Comparison of ENCODE assay signal across 13 cellular contexts in genomic region chr1:235047331-235047871, GRCh38.
DNase-seq lines count a peak whose midpoint lies in the region; ATAC-seq and TF ChIP-seq lines count a peak whose summit lies in the region.
"Had no signal": no experiment of that assay in that cellular context is flagged by ENCODE, and none has a peak within 500 bp of the region (broad histone marks: within the 10 kb centered on the region; RNA-seq: fewer than 3 reads in every experiment).

No MANE protein-coding gene starts in this region.

- TF ChIP-seq CTCF in astrocyte of the spinal cord (IDR thresholded peaks at IDR 0.05; ENCODE audit: low read depth, low read length) = no peak
- no peak for TF ChIP-seq CTCF in upper lobe of right lung (IDR thresholded peaks at IDR 0.05)

- H3K27me3 Mint-ChIP-seq in activated naive CD4-positive, alpha-beta T cell treated with anti-CD3 and anti-CD28 coated beads for 36 hours (ENCODE audit: low read depth) = no peaks in the 10 kb centered on the region
- H3K27me3 Mint-ChIP-seq: activated naive CD4-positive, alpha-beta T cell treated with anti-CD3 and anti-CD28 coated beads, Interleukin-2, amount 10 ng/mL, durations not matched to agents 7 days and 5 days had no signal

- H3K9me3 Mint-ChIP-seq in activated naive CD4-positive, alpha-beta T cell treated with anti-CD3 and anti-CD28 coated beads for 36 hours = no peaks in the 10 kb centered on the region
- H3K9me3 Mint-ChIP-seq: activated naive CD4-positive, alpha-beta T cell treated with anti-CD3 and anti-CD28 coated beads, Interleukin-2, amount 10 ng/mL, durations not matched to agents 7 days and 5 days had no signal

- peak overlapping the region; percentile 85 for H3K27ac Mint-ChIP-seq in activated naive CD4-positive, alpha-beta T cell treated with anti-CD3 and anti-CD28 coated beads for 36 hours
- H3K27ac Mint-ChIP-seq: activated naive CD4-positive, alpha-beta T cell treated with anti-CD3 and anti-CD28 coated beads, Interleukin-2, amount 10 ng/mL, durations not matched to agents 7 days and 5 days had no signal

- intact Hi-C loops in activated naive CD4-positive, alpha-beta T cell treated with anti-CD3 and anti-CD28 coated beads for 36 hours (cut with micrococcal nuclease) = no loop called here
- intact Hi-C loops in upper lobe of right lung (cut with DNase I) = no loop called here

- H3K27ac ChIP-seq in mesodermal cell (ENCODE audit: low read depth, low read length, severe bottlenecking) (peak overlapping the region; percentile 83), upper lobe of right lung (peak overlapping the region; percentile 86)

- 84 to 93% methylated on average over 3 to 5 of the region's 6 CpGs for WGBS in mesodermal cell (ENCODE audit: insufficient coverage in 2 of 2), 2 experiments

- ATAC-seq in upper lobe of right lung = peak; percentile 11
- ATAC-seq in HG02610 (IDR thresholded peaks at IDR 0.05; ENCODE audit: unreplicated experiment) = no peak
- ATAC-seq in GM19397 (IDR thresholded peaks at IDR 0.05; ENCODE audit: unreplicated experiment) = no peak

- peaks cover 32% of the 10 kb centered on the region for H3K4me1 Mint-ChIP-seq in activated naive CD4-positive, alpha-beta T cell treated with anti-CD3 and anti-CD28 coated beads for 36 hours (ENCODE audit: low read depth)

- H3K4me1 ChIP-seq in mesodermal cell (ENCODE audit: control insufficient read depth, insufficient read depth, low read length, poor library complexity, severe bottlenecking) (peaks cover 38% of the 10 kb centered on the region), upper lobe of right lung (peaks cover 25% of the 10 kb centered on the region)

- H3K4me3 ChIP-seq in astrocyte of the spinal cord (ENCODE audit: low read depth, low read length) (no peak overlapping the region), mesodermal cell (ENCODE audit: extremely low read depth, insufficient read depth, low read length, poor library complexity, severe bottlenecking) (no peak overlapping the region), upper lobe of right lung (no peak overlapping the region)

- H3K9me3 ChIP-seq in mesodermal cell (ENCODE audit: control insufficient read depth, low read length) = no peaks in the 10 kb centered on the region
- H3K9me3 ChIP-seq in upper lobe of right lung = no peaks in the 10 kb centered on the region
- H3K9me3 ChIP-seq: BE2C had no signal

- no peaks in the 10 kb centered on the region for H3K36me3 Mint-ChIP-seq in activated naive CD4-positive, alpha-beta T cell treated with anti-CD3 and anti-CD28 coated beads for 36 hours (ENCODE audit: low read depth)
- H3K36me3 Mint-ChIP-seq: activated naive CD4-positive, alpha-beta T cell treated with anti-CD3 and anti-CD28 coated beads, Interleukin-2, amount 10 ng/mL, durations not matched to agents 7 days and 5 days had no signal

- H3K27me3 ChIP-seq in upper lobe of right lung = no peaks in the 10 kb centered on the region
- H3K27me3 ChIP-seq: BE2C had no signal

- no peak overlapping the region for H3K4me3 Mint-ChIP-seq in activated naive CD4-positive, alpha-beta T cell treated with anti-CD3 and anti-CD28 coated beads for 36 hours
- H3K4me3 Mint-ChIP-seq: activated naive CD4-positive, alpha-beta T cell treated with anti-CD3 and anti-CD28 coated beads, Interleukin-2, amount 10 ng/mL, durations not matched to agents 7 days and 5 days had no signal

- in situ Hi-C loops in astrocyte of the spinal cord (cut with HindIII; ENCODE audit: low sequenced_read_pairs) = no loop called here

- CTCF ChIA-PET in activated naive CD4-positive, alpha-beta T cell treated with anti-CD3 and anti-CD28 coated beads for 36 hours (lab: Charles Lee) = interaction anchor here (1.2 kb wide), 1 partner anchor 9 kb away, joined by 3 read pairs; no protein-coding TSS in a partner anchor

- DNase-seq in activated naive CD4-positive, alpha-beta T cell treated with anti-CD3 and anti-CD28 coated beads for 36 hours = no peak
- DNase-seq in activated naive CD4-positive, alpha-beta T cell (lab: John Stamatoyannopoulos, UW) = no peak
- DNase-seq in astrocyte of the spinal cord (ENCODE audit: low read depth, low spot score) (peak; percentile 39), upper lobe of right lung (peak; percentile 39), GM19240 (ENCODE audit: insufficient read length, low spot score) (no peak)
- DNase-seq: hippocampal formation, NCI-H1048, SIG-M5 had no signal

- no peaks in the 10 kb centered on the region for H3K36me3 ChIP-seq in mesodermal cell (ENCODE audit: control insufficient read depth, insufficient read depth, low read length)
- H3K36me3 ChIP-seq in upper lobe of right lung = no peaks in the 10 kb centered on the region
- H3K36me3 ChIP-seq: BE2C had no signal

Comparison
In these comparisons a context has a peak if more than half of its experiments do, and no peak if none do; other contexts are left out.
1. DNase-seq: peak in astrocyte of the spinal cord (single experiment) and upper lobe of right lung (single experiment); none in activated naive CD4-positive, alpha-beta T cell treated with anti-CD3 and anti-CD28 coated beads for 36 hours (single experiment), activated naive CD4-positive, alpha-beta T cell (0 of 4) and GM19240 (single experiment).